In genomic region chr5:139358064-139358463, GRCh38 we compare ENCODE assay signal across 1 cellular context.
TF ChIP-seq lines count a peak whose summit lies in the region.

No MANE protein-coding gene starts in this region.

TF ChIP-seq in WTC11, 78 proteins besides CTCF, POLR2A, EP300 and RAD21:
- TF ChIP-seq ZNF138 (CRISPR knock-in tag; conservative IDR thresholded peaks at IDR 0.05) (no peak), GABPB1 (CRISPR knock-in tag; IDR thresholded peaks at IDR 0.05) (no peak), SMAD3 (CRISPR knock-in tag; IDR thresholded peaks at IDR 0.05; ENCODE audit: borderline replicate concordance) (no peak), EMX1 (CRISPR knock-in tag; IDR thresholded peaks at IDR 0.05) (no peak), HMGXB4 (CRISPR knock-in tag; IDR thresholded peaks at IDR 0.05) (no peak), GRHL2 (CRISPR knock-in tag; IDR thresholded peaks at IDR 0.05; ENCODE audit: insufficient replicate concordance, severe bottlenecking) (no peak), CREB1 (CRISPR knock-in tag; IDR thresholded peaks at IDR 0.05) (no peak), ZNF263 (CRISPR knock-in tag; IDR thresholded peaks at IDR 0.05; ENCODE audit: low read depth) (no peak), ZBTB21 (CRISPR knock-in tag; IDR thresholded peaks at IDR 0.05; ENCODE audit: borderline replicate concordance) (no peak), ZSCAN18 (CRISPR knock-in tag; IDR thresholded peaks at IDR 0.05) (no peak), SMAD4 (CRISPR knock-in tag; IDR thresholded peaks at IDR 0.05) (no peak), ZNF671 (CRISPR knock-in tag; IDR thresholded peaks at IDR 0.05) (no peak), ATF6 (CRISPR knock-in tag; IDR thresholded peaks at IDR 0.05) (no peak), ZNF396 (CRISPR knock-in tag; IDR thresholded peaks at IDR 0.05; ENCODE audit: borderline replicate concordance) (no peak), NR1H2 (CRISPR knock-in tag; IDR thresholded peaks at IDR 0.05) (no peak), ZNF532 (CRISPR knock-in tag; IDR thresholded peaks at IDR 0.05; ENCODE audit: borderline replicate concordance) (no peak), ESRRA (CRISPR knock-in tag; IDR thresholded peaks at IDR 0.05; ENCODE audit: borderline replicate concordance) (no peak), PRRX2 (CRISPR knock-in tag; IDR thresholded peaks at IDR 0.05) (no peak)
